In the genomic region with DNA sequence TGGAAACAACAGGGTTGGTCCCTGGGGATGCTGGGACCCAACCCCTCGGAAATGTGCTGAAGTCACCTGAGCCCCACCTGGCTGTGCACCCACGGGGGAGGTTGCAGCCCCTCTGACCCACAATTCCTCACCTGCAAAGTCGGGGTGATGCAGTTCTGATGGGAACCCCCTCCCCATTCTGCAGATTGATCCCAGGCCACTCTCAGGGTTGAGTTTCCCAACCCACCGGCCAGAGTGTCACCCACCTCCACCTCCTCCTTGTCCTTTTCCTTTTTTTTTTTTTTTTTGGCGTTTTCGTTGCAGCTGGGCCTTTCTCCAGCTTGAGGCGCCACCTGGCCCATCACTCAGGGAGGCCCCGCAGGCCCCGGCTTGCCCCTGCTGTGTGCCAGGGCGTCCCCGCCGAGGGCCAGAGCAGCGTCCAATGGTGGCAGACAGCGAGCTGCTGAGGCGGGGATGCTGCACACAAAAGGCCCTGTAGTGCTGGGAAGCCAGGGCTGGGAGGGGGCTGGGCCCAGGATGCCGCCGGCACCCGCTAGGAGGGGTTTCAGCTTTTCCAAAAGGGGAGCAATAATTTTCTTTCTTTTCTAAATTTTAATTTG, we compare ENCODE assay signal across 1 cellular context.
A peak's percentile ranks its signal among the peaks of the same experiment; 100 is the strongest.
TF ChIP-seq lines count a peak whose summit lies in the region.

No MANE protein-coding gene starts in this region.

TF ChIP-seq in HEK293, 187 proteins besides CTCF, POLR2A, EP300 and RAD21 (continued from another document and continues in another):
- TF ChIP-seq, protein P1, sequence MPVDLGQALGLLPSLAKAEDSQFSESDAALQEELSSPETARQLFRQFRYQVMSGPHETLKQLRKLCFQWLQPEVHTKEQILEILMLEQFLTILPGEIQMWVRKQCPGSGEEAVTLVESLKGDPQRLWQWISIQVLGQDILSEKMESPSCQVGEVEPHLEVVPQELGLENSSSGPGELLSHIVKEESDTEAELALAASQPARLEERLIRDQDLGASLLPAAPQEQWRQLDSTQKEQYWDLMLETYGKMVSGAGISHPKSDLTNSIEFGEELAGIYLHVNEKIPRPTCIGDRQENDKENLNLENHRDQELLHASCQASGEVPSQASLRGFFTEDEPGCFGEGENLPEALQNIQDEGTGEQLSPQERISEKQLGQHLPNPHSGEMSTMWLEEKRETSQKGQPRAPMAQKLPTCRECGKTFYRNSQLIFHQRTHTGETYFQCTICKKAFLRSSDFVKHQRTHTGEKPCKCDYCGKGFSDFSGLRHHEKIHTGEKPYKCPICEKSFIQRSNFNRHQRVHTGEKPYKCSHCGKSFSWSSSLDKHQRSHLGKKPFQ (tag by site-specific recombination; IDR thresholded peaks at IDR 0.05): no peak
- TF ChIP-seq ZFP41 (tag by site-specific recombination; IDR thresholded peaks at IDR 0.05; ENCODE audit: borderline replicate concordance): no peak
- TF ChIP-seq GLI4 (tag by site-specific recombination; IDR thresholded peaks at IDR 0.05): no peak
- TF ChIP-seq ZNF544 (tag by site-specific recombination; IDR thresholded peaks at IDR 0.05): no peak
- TF ChIP-seq MEIS1 (CRISPR knock-in tag; IDR thresholded peaks at IDR 0.05; ENCODE audit: borderline replicate concordance): no peak
- TF ChIP-seq ZNF610 (tag by site-specific recombination; IDR thresholded peaks at IDR 0.05; ENCODE audit: borderline replicate concordance): 0 out of 2 replicates have a peak, but pooled peaks have one; percentile 43
- peak; percentile 78 for TF ChIP-seq ZNF76 (tag by site-specific recombination; IDR thresholded peaks at IDR 0.05; ENCODE audit: borderline replicate concordance, low read depth)
- TF ChIP-seq, protein P2, sequence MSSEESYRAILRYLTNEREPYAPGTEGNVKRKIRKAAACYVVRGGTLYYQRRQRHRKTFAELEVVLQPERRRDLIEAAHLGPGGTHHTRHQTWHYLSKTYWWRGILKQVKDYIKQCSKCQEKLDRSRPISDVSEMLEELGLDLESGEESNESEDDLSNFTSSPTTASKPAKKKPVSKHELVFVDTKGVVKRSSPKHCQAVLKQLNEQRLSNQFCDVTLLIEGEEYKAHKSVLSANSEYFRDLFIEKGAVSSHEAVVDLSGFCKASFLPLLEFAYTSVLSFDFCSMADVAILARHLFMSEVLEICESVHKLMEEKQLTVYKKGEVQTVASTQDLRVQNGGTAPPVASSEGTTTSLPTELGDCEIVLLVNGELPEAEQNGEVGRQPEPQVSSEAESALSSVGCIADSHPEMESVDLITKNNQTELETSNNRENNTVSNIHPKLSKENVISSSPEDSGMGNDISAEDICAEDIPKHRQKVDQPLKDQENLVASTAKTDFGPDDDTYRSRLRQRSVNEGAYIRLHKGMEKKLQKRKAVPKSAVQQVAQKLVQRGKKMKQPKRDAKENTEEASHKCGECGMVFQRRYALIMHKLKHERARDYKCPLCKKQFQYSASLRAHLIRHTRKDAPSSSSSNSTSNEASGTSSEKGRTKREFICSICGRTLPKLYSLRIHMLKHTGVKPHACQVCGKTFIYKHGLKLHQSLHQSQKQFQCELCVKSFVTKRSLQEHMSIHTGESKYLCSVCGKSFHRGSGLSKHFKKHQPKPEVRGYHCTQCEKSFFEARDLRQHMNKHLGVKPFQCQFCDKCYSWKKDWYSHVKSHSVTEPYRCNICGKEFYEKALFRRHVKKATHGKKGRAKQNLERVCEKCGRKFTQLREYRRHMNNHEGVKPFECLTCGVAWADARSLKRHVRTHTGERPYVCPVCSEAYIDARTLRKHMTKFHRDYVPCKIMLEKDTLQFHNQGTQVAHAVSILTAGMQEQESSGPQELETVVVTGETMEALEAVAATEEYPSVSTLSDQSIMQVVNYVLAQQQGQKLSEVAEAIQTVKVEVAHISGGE (tag by site-specific recombination; conservative IDR thresholded peaks at IDR 0.05; ENCODE audit: low read depth): no peak
- TF ChIP-seq, protein P3, sequence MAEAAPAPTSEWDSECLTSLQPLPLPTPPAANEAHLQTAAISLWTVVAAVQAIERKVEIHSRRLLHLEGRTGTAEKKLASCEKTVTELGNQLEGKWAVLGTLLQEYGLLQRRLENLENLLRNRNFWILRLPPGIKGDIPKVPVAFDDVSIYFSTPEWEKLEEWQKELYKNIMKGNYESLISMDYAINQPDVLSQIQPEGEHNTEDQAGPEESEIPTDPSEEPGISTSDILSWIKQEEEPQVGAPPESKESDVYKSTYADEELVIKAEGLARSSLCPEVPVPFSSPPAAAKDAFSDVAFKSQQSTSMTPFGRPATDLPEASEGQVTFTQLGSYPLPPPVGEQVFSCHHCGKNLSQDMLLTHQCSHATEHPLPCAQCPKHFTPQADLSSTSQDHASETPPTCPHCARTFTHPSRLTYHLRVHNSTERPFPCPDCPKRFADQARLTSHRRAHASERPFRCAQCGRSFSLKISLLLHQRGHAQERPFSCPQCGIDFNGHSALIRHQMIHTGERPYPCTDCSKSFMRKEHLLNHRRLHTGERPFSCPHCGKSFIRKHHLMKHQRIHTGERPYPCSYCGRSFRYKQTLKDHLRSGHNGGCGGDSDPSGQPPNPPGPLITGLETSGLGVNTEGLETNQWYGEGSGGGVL (tag by site-specific recombination; IDR thresholded peaks at IDR 0.05): peak; percentile 37; the same call in 1 of the 2 replicates
- TF ChIP-seq KLF10 (tag by site-specific recombination; IDR thresholded peaks at IDR 0.05): no peak; the same call in 1 of the 2 replicates
- TF ChIP-seq ZNF549 (tag by site-specific recombination; IDR thresholded peaks at IDR 0.05): no peak
- TF ChIP-seq RBAK (tag by site-specific recombination; IDR thresholded peaks at IDR 0.05): no peak
- TF ChIP-seq, protein P4, sequence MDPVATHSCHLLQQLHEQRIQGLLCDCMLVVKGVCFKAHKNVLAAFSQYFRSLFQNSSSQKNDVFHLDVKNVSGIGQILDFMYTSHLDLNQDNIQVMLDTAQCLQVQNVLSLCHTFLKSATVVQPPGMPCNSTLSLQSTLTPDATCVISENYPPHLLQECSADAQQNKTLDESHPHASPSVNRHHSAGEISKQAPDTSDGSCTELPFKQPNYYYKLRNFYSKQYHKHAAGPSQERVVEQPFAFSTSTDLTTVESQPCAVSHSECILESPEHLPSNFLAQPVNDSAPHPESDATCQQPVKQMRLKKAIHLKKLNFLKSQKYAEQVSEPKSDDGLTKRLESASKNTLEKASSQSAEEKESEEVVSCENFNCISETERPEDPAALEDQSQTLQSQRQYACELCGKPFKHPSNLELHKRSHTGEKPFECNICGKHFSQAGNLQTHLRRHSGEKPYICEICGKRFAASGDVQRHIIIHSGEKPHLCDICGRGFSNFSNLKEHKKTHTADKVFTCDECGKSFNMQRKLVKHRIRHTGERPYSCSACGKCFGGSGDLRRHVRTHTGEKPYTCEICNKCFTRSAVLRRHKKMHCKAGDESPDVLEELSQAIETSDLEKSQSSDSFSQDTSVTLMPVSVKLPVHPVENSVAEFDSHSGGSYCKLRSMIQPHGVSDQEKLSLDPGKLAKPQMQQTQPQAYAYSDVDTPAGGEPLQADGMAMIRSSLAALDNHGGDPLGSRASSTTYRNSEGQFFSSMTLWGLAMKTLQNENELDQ (tag by site-specific recombination; IDR thresholded peaks at IDR 0.05; ENCODE audit: low read depth): no peak
- TF ChIP-seq ZNF23 (tag by site-specific recombination; IDR thresholded peaks at IDR 0.05; ENCODE audit: borderline replicate concordance): no peak
- TF ChIP-seq SALL2 (tag by site-specific recombination; IDR thresholded peaks at IDR 0.05; ENCODE audit: borderline replicate concordance): no peak
- TF ChIP-seq GLIS1 (tag by site-specific recombination; IDR thresholded peaks at IDR 0.05): no peak; the same call in 1 of the 2 replicates
- TF ChIP-seq SCRT1 (tag by site-specific recombination; IDR thresholded peaks at IDR 0.05; ENCODE audit: borderline replicate concordance): no peak
- TF ChIP-seq ZNF2 (tag by site-specific recombination; IDR thresholded peaks at IDR 0.05): peak; percentile 54; the same call in 1 of the 2 replicates
- peak; percentile 44 for TF ChIP-seq ZNF341 (tag by site-specific recombination; IDR thresholded peaks at IDR 0.05; ENCODE audit: low read depth)
- no peak for TF ChIP-seq ZNF174 (tag by site-specific recombination; IDR thresholded peaks at IDR 0.05)
- no peak for TF ChIP-seq ZNF157 (tag by site-specific recombination; IDR thresholded peaks at IDR 0.05)
- TF ChIP-seq ZNF830 (tag by site-specific recombination; IDR thresholded peaks at IDR 0.05; ENCODE audit: low read depth): no peak
- TF ChIP-seq, protein P5, sequence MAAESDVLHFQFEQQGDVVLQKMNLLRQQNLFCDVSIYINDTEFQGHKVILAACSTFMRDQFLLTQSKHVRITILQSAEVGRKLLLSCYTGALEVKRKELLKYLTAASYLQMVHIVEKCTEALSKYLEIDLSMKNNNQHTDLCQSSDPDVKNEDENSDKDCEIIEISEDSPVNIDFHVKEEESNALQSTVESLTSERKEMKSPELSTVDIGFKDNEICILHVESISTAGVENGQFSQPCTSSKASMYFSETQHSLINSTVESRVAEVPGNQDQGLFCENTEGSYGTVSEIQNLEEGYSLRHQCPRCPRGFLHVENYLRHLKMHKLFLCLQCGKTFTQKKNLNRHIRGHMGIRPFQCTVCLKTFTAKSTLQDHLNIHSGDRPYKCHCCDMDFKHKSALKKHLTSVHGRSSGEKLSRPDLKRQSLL (tag by site-specific recombination; IDR thresholded peaks at IDR 0.05): no peak
- no peak for TF ChIP-seq OSR2 (tag by site-specific recombination; IDR thresholded peaks at IDR 0.05)
- no peak for TF ChIP-seq ZBTB1 (tag by site-specific recombination; IDR thresholded peaks at IDR 0.05)
- TF ChIP-seq TCF7L2 (IDR thresholded peaks at IDR 0.05; ENCODE audit: borderline replicate concordance, low read depth, low read length): no peak
- peak; percentile 98 for TF ChIP-seq ZIC2 (tag by site-specific recombination; IDR thresholded peaks at IDR 0.05)
- TF ChIP-seq ZNF223 (tag by site-specific recombination; IDR thresholded peaks at IDR 0.05): no peak
- peak; percentile 89 for TF ChIP-seq ZNF600 (tag by site-specific recombination; IDR thresholded peaks at IDR 0.05)
- TF ChIP-seq BCL11B (tag by site-specific recombination; IDR thresholded peaks at IDR 0.05; ENCODE audit: low read depth): 0 out of 2 replicates have a peak, but pooled peaks have one; percentile 78
- no peak for TF ChIP-seq ZNF791 (tag by site-specific recombination; IDR thresholded peaks at IDR 0.05)
- no peak for TF ChIP-seq GLI2 (tag by site-specific recombination; IDR thresholded peaks at IDR 0.05; ENCODE audit: borderline replicate concordance, low read depth)
- peak; percentile 32; the same call in 1 of the 2 replicates for TF ChIP-seq ZFHX2 (tag by site-specific recombination; conservative IDR thresholded peaks at IDR 0.05)
- no peak for TF ChIP-seq ZNF133 (tag by site-specific recombination; IDR thresholded peaks at IDR 0.05)
- TF ChIP-seq, protein P6, sequence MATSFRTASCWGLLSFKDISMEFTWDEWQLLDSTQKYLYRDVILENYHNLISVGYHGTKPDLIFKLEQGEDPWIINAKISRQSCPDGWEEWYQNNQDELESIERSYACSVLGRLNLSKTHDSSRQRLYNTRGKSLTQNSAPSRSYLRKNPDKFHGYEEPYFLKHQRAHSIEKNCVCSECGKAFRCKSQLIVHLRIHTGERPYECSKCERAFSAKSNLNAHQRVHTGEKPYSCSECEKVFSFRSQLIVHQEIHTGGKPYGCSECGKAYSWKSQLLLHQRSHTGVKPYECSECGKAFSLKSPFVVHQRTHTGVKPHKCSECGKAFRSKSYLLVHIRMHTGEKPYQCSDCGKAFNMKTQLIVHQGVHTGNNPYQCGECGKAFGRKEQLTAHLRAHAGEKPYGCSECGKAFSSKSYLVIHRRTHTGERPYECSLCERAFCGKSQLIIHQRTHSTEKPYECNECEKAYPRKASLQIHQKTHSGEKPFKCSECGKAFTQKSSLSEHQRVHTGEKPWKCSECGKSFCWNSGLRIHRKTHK (tag by site-specific recombination; IDR thresholded peaks at IDR 0.05): no peak
- 0 out of 2 replicates have a peak, but pooled peaks have one; percentile 24 for TF ChIP-seq ZSCAN30 (tag by site-specific recombination; IDR thresholded peaks at IDR 0.05)
- no peak for TF ChIP-seq ZNF354C (tag by site-specific recombination; IDR thresholded peaks at IDR 0.05; ENCODE audit: borderline replicate concordance, low read depth)
- TF ChIP-seq, protein P7, sequence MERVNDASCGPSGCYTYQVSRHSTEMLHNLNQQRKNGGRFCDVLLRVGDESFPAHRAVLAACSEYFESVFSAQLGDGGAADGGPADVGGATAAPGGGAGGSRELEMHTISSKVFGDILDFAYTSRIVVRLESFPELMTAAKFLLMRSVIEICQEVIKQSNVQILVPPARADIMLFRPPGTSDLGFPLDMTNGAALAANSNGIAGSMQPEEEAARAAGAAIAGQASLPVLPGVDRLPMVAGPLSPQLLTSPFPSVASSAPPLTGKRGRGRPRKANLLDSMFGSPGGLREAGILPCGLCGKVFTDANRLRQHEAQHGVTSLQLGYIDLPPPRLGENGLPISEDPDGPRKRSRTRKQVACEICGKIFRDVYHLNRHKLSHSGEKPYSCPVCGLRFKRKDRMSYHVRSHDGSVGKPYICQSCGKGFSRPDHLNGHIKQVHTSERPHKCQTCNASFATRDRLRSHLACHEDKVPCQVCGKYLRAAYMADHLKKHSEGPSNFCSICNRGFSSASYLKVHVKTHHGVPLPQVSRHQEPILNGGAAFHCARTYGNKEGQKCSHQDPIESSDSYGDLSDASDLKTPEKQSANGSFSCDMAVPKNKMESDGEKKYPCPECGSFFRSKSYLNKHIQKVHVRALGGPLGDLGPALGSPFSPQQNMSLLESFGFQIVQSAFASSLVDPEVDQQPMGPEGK (tag by site-specific recombination; IDR thresholded peaks at IDR 0.05): peak; percentile 85
- TF ChIP-seq, protein P8, sequence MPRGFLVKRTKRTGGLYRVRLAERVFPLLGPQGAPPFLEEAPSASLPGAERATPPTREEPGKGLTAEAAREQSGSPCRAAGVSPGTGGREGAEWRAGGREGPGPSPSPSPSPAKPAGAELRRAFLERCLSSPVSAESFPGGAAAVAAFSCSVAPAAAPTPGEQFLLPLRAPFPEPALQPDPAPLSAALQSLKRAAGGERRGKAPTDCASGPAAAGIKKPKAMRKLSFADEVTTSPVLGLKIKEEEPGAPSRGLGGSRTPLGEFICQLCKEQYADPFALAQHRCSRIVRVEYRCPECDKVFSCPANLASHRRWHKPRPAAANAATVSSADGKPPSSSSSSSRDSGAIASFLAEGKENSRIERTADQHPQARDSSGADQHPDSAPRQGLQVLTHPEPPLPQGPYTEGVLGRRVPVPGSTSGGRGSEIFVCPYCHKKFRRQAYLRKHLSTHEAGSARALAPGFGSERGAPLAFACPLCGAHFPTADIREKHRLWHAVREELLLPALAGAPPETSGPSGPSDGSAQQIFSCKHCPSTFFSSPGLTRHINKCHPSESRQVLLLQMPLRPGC (tag by site-specific recombination; IDR thresholded peaks at IDR 0.05): no peak
- TF ChIP-seq ZNF701 (tag by site-specific recombination; IDR thresholded peaks at IDR 0.05): no peak
- no peak for TF ChIP-seq ZNF777 (tag by site-specific recombination; IDR thresholded peaks at IDR 0.05; ENCODE audit: borderline replicate concordance)
- TF ChIP-seq ZEB2 (tag by site-specific recombination; IDR thresholded peaks at IDR 0.05): peak; percentile 92
